Comparison of ENCODE assay signal across 1 cellular context in the genomic region with DNA sequence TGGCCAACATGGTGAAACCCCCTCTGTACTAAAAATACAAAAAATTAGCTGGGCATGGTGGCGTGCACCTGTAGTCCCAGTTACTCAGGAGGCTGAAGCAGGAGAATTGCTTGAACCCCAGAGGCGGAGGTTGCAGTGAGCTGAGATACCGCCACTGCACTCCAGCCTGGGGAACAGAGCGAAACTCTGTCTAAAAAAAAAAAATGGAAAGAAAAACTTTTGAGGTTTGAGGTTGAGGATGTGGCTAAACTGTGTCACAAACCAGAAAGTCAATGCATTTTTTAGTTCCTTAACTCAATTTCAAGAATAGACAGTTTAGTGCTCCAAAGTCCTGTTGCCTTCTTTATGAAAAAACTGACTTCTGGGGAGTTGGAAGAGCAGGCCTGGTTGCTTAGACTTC.
TF ChIP-seq lines count a peak whose summit lies in the region.

No MANE protein-coding gene starts in this region.

TF ChIP-seq in K562, 482 proteins besides CTCF, POLR2A, EP300 and RAD21:
- TF ChIP-seq, protein P1, sequence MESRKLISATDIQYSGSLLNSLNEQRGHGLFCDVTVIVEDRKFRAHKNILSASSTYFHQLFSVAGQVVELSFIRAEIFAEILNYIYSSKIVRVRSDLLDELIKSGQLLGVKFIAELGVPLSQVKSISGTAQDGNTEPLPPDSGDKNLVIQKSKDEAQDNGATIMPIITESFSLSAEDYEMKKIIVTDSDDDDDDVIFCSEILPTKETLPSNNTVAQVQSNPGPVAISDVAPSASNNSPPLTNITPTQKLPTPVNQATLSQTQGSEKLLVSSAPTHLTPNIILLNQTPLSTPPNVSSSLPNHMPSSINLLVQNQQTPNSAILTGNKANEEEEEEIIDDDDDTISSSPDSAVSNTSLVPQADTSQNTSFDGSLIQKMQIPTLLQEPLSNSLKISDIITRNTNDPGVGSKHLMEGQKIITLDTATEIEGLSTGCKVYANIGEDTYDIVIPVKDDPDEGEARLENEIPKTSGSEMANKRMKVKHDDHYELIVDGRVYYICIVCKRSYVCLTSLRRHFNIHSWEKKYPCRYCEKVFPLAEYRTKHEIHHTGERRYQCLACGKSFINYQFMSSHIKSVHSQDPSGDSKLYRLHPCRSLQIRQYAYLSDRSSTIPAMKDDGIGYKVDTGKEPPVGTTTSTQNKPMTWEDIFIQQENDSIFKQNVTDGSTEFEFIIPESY (CRISPR knock-in tag; IDR thresholded peaks at IDR 0.05) = peak; percentile 79
